Comparison of ENCODE assay signal across 8 cellular contexts in the genomic region with DNA sequence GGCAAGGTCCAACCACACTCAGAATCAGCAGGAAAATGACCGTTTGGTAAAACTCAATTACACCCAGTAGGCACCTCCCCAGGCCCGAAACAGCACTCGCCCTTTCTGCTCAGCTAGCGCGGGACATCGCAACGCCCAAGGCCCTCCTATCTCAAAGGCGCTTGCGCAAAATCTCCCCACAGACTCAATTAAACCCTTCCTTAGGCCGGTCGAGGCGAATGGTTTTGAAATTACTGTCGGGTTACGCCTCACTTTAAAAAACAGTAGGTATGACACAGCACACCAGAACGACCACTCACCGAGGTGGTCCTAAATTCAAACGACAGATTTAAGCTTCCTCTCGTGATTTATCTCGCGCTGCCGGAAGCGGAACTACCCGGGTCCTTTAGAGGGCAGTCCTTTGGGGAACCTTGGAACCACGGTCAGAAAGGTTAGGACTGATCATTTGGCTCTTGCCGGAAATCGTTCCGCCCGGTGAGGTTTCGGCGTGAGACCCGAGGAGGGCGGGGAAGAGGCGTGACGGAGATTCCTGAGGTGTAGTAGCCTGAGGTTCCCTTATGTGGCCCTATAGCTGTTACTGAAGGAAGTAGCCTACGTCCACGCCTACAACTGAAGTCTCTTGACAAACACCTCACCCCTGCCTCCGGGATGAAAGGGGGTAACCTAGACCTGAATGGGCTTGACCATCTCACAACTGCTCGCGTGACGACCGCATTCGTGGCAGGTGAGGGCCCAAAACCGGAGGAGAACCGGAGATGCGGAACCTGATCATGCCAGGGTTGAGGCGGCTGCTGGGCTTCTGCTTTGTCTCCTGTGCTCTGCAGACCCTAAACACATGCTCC. TPM values are rescaled to one million over a fixed set of nuclear protein-coding genes. Genes with fewer than 3 reads are reported as not detected.
DNase-seq lines count a peak whose midpoint lies in the region; ATAC-seq, FAIRE-seq and TF ChIP-seq lines count a peak whose summit lies in the region.

A gene with protein sequence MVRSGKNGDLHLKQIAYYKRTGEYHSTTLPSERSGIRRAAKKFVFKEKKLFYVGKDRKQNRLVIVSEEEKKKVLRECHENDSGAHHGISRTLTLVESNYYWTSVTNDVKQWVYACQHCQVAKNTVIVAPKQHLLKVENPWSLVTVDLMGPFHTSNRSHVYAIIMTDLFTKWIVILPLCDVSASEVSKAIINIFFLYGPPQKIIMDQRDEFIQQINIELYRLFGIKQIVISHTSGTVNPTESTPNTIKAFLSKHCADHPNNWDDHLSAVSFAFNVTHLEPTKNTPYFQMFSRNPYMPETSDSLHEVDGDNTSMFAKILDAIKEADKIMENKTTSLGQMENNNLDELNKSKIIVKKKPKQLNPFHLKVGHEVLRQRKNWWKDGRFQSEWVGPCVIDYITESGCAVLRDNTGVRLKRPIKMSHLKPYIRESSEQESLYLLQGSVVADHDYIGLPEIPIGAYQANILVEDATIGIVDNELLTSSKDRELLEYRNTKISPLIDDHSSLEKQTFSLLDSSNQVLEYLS (minus strand): TSS at position 374 of the 842 bp plus-strand sequence. CDS start 11,431 bp downstream, outside the sequence.
A gene (plus strand): TSS at position 537 of the 842 bp plus-strand sequence. CDS start 9,289 bp downstream, outside the sequence.

- peaks cover 19% of the 10 kb centered on the region for H3K4me1 ChIP-seq in OCI-LY3 (ENCODE audit: low read length)
- H3K4me1 ChIP-seq in endothelial cell of umbilical vein (ENCODE audit: control insufficient read depth, extremely low read depth, insufficient read depth, low read length), result peaks cover 19% of the 10 kb centered on the region

- BruUV-seq in endothelial cell of umbilical vein (replicated peaks; lab: Mats Ljungman, UMichigan), result no TSS peak

- H3K9me1 ChIP-seq in endothelial cell of umbilical vein (replicated peaks; ENCODE audit: control insufficient read depth, extremely low read depth, insufficient read depth, low read length), result no peaks in the 10 kb centered on the region

- peak; percentile 50 for TF ChIP-seq POLR2A in endothelial cell of umbilical vein (IDR thresholded peaks at IDR 0.05; ENCODE audit: low read depth, low read length)

- no peaks in the 10 kb centered on the region for H3K9me3 ChIP-seq in OCI-LY3 (ENCODE audit: insufficient read depth, low read length)
- H3K9me3 ChIP-seq in endothelial cell of umbilical vein (replicated peaks; ENCODE audit: control insufficient read depth, insufficient read depth, low read length), result no peaks in the 10 kb centered on the region

- intact Hi-C loops in endothelial cell of umbilical vein (cut with micrococcal nuclease), result loop anchor here (1.0 to 5.0 kb wide), 7 partner anchors 104 to 365 kb away; a partner anchor contains a TSS

- ATAC-seq in GM21515 (IDR thresholded peaks at IDR 0.05; ENCODE audit: unreplicated experiment), result peak; percentile 89

- H3K4me2 ChIP-seq in OCI-LY3 (ENCODE audit: low read length) (peak within 1 kb of the TSS; percentile 95), endothelial cell of umbilical vein (ENCODE audit: insufficient read depth, low read length) (peak within 1 kb of the TSS; percentile 99)

- dilution Hi-C loops in endothelial cell of umbilical vein (cut with MboI; ENCODE audit: extremely low pct_ligation_motif_present, low sequenced_read_pairs), result no loop called here

- peak within 1 kb of the TSS; percentile 97 for H3K9ac ChIP-seq in OCI-LY3 (ENCODE audit: low read length)
- H3K9ac ChIP-seq in endothelial cell of umbilical vein (replicated peaks; ENCODE audit: extremely low read depth, insufficient read depth, low read length), result peak within 1 kb of the TSS; percentile 99

- H3K36me3 ChIP-seq in OCI-LY3 (replicated peaks; ENCODE audit: low read depth, low read length) (no peaks in the 10 kb centered on the region), endothelial cell of umbilical vein (ENCODE audit: control insufficient read depth in 2 of 2, extremely low read depth in 1 of 2, insufficient read depth in 2 of 2, low read length in 2 of 2) (no peaks in the 10 kb centered on the region)

- H3K27ac ChIP-seq in OCI-LY3 (ENCODE audit: low read length) (peak within 1 kb of the TSS; percentile 97), endothelial cell of umbilical vein (ENCODE audit: insufficient read depth, low read depth, low read length) (peak within 1 kb of the TSS; percentile 93)

- H3K27me3 ChIP-seq in OCI-LY3 (ENCODE audit: low read depth, low read length) (no peaks in the 10 kb centered on the region), endothelial cell of umbilical vein (ENCODE audit: control insufficient read depth in 2 of 2, insufficient read depth in 2 of 2, low read length in 2 of 2) (no peaks in the 10 kb centered on the region)

- FAIRE-seq in D721Med (lab: Jason Lieb, UNC) (peak; percentile 35), endothelial cell of umbilical vein (lab: Jason Lieb, UNC) (peak; percentile 94)

- POLR2A ChIA-PET in endothelial cell of umbilical vein (lab: Charles Lee), result interaction anchor here (0.8 to 1.0 kb wide), 3 partner anchors 105 to 256 kb away, joined by 4 to 5 read pairs (median 5); a partner anchor contains a TSS

- H4K20me1 ChIP-seq in OCI-LY3 (ENCODE audit: insufficient read depth, low read length) (no peaks in the 10 kb centered on the region), endothelial cell of umbilical vein (replicated peaks; ENCODE audit: control insufficient read depth, extremely low read depth, insufficient read depth, low read length) (no peaks in the 10 kb centered on the region)

- H3K4me3 ChIP-seq in OCI-LY3 (ENCODE audit: low read length) (peak within 1 kb of the TSS; percentile 98), endothelial cell of umbilical vein (replicated peaks in 1 of 3; ENCODE audit: insufficient read depth in 1 of 3, low read depth in 1 of 3, low read length in 3 of 3) (peak within 1 kb of the TSS; percentile 63 to 92 (median 92))

- TF ChIP-seq CTCF in D721Med (IDR thresholded peaks at IDR 0.05; ENCODE audit: insufficient read depth, missing control alignments) (no peak), OCI-LY3 (IDR thresholded peaks at IDR 0.05; ENCODE audit: low read depth, low read length) (no peak), endothelial cell of umbilical vein (IDR thresholded peaks at IDR 0.05; ENCODE audit: extremely low read depth in 1 of 2, insufficient read depth in 1 of 2, low read depth in 1 of 2, low read length in 2 of 2) (no peak)

- H2AFZ ChIP-seq in OCI-LY3 (ENCODE audit: low read depth, low read length) (peak within 1 kb of the TSS; percentile 81), endothelial cell of umbilical vein (ENCODE audit: low read depth, low read length) (peak within 1 kb of the TSS; percentile 71)

- H3K79me2 ChIP-seq in OCI-LY3 (ENCODE audit: low read length) (peaks cover 68% of the 10 kb centered on the region), endothelial cell of umbilical vein (ENCODE audit: control insufficient read depth, insufficient read depth, low read length) (peaks cover 45% of the 10 kb centered on the region)

- CTCF ChIA-PET in endothelial cell of umbilical vein (lab: Charles Lee), result interaction anchor here (0.6 to 3.1 kb wide), 11 partner anchors 8 to 438 kb away, joined by 3 to 18 read pairs (median 3); a partner anchor contains a TSS

- peak; percentile 14 for DNase-seq in D721Med (ENCODE audit: insufficient read length, low spot score)
- peak; percentile 59 for DNase-seq in HuH-7 (ENCODE audit: low spot score)
- peak; percentile 94 for DNase-seq in activated T-cell treated with anti-CD3 and anti-CD28 coated beads for 1 hour (ENCODE audit: low read depth)
- DNase-seq in endothelial cell of umbilical vein (ENCODE audit: low read depth, low spot score), result peak; percentile 99
- peak; percentile 98 for DNase-seq in midbrain (lab: John Stamatoyannopoulos, UW)
- peak; percentile 93 to 95 for DNase-seq in stimulated activated CD8-positive, alpha-beta memory T cell treated with anti-CD3 and anti-CD28 coated beads, Interleukin-2, amount 100 ng/mL, for 1 hour (ENCODE audit: low read depth in 2 of 2)

TF ChIP-seq in endothelial cell of umbilical vein, 7 proteins besides CTCF, POLR2A, EP300 and RAD21:
- no peak for TF ChIP-seq EZH2 (IDR thresholded peaks at IDR 0.05; ENCODE audit: borderline replicate concordance, low read depth, low read length, severe bottlenecking)
- no peak for TF ChIP-seq MYC (IDR thresholded peaks at IDR 0.05; ENCODE audit: low read depth, low read length)
- TF ChIP-seq POLR2AphosphoS5 (IDR thresholded peaks at IDR 0.05; ENCODE audit: insufficient read depth, low read depth, low read length), result peak; percentile 42
- TF ChIP-seq GATA2 (IDR thresholded peaks at IDR 0.05; ENCODE audit: insufficient read depth, insufficient read length, low read depth, low read length), result no peak
- TF ChIP-seq, protein P1, sequence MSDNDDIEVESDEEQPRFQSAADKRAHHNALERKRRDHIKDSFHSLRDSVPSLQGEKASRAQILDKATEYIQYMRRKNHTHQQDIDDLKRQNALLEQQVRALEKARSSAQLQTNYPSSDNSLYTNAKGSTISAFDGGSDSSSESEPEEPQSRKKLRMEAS (IDR thresholded peaks at IDR 0.05; ENCODE audit: insufficient read depth, insufficient read length), result peak; percentile 44
- no peak for TF ChIP-seq JUN (IDR thresholded peaks at IDR 0.05; ENCODE audit: borderline replicate concordance, insufficient read depth, insufficient read length, low read depth)
- TF ChIP-seq FOS (IDR thresholded peaks at IDR 0.05; ENCODE audit: borderline replicate concordance, insufficient read depth, low read length), result peak; percentile 11

RNA-seq across cellular contexts. Expression of the first gene that starts in this region (rescaled TPM):
- total RNA-seq in endothelial cell of umbilical vein, result 4.4 and 6.7 TPM in 2 replicates
- 0.83 and 0.98 TPM in 2 replicates for polyA plus RNA-seq in endothelial cell of umbilical vein
- polyA plus RNA-seq in endothelial cell of umbilical vein (2011; cell fraction: cytosol; rRNA removed), result 1.4 and 1.6 TPM in 2 replicates
- 2.2 and 2.5 TPM in 2 replicates for polyA plus RNA-seq in endothelial cell of umbilical vein (2011; cell fraction: nucleus; rRNA removed)
- 3.3 and 4.2 TPM in 2 replicates for polyA plus RNA-seq in endothelial cell of umbilical vein (2012)
- 1.7 and 4.5 TPM in 2 replicates for polyA minus RNA-seq in endothelial cell of umbilical vein
- 1.6 TPM for polyA minus RNA-seq in endothelial cell of umbilical vein (2011; cell fraction: cytosol; rRNA and poly(A)+ RNA removed)
- polyA minus RNA-seq in endothelial cell of umbilical vein (2011; cell fraction: nucleus; rRNA and poly(A)+ RNA removed), result 5.6 and 8.4 TPM in 2 replicates

RNA-seq across cellular contexts. Expression of the second gene that starts in this region (rescaled TPM):
- 53.5 and 69.4 TPM in 2 replicates for total RNA-seq in endothelial cell of umbilical vein
- 17.4 and 20.8 TPM in 2 replicates for polyA plus RNA-seq in endothelial cell of umbilical vein
- polyA plus RNA-seq in endothelial cell of umbilical vein (2011; cell fraction: cytosol; rRNA removed), result 17.7 and 20.1 TPM in 2 replicates
- 64.0 and 75.8 TPM in 2 replicates for polyA plus RNA-seq in endothelial cell of umbilical vein (2011; cell fraction: nucleus; rRNA removed)
- polyA plus RNA-seq in endothelial cell of umbilical vein (2012), result 27.0 and 30.4 TPM in 2 replicates
- polyA minus RNA-seq in endothelial cell of umbilical vein, result 49.1 and 51.3 TPM in 2 replicates
- polyA minus RNA-seq in endothelial cell of umbilical vein (2011; cell fraction: cytosol; rRNA and poly(A)+ RNA removed), result 18.0 TPM
- 118 and 129 TPM in 2 replicates for polyA minus RNA-seq in endothelial cell of umbilical vein (2011; cell fraction: nucleus; rRNA and poly(A)+ RNA removed)

Comparison
In these comparisons a context has a peak if more than half of its experiments do, and no peak if none do; other contexts are left out.
1. Peak in every context shown above with its lines: DNase-seq, ATAC-seq, H3K4me3 ChIP-seq and H3K27ac ChIP-seq.
2. DNase-seq: peak in every context shown above with its lines; median percentile 99 in endothelial cell of umbilical vein; 98 in midbrain; 94 in activated T-cell treated with anti-CD3 and anti-CD28 coated beads for 1 hour; 94 in stimulated activated CD8-positive, alpha-beta memory T cell treated with anti-CD3 and anti-CD28 coated beads, Interleukin-2, amount 100 ng/mL, for 1 hour; 59 in HuH-7; 14 in D721Med.